9 cellular contexts compared by ENCODE assay signal in the genomic region with DNA sequence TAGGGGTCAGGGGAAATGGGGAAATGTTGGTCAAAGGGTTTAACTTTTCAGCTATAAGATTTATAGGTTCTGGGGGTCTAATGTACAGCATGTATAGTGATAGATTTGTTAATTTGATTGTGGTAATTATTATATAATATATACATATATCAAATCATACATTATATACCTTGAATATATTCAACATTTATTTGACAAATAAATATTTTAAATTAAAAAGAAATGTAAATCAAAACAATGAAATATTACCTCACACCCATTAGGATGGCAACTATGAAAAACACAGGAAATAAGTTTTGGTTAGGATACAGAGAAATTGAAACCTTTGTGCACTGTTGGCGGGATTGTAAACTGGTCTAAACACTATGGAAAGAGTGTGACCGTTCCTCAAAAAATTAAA.
"Had no signal": no experiment of that assay in that cellular context is flagged by ENCODE, and none has a peak within 500 bp of the region (broad histone marks: within the 10 kb centered on the region; RNA-seq: fewer than 3 reads in every experiment).

No MANE protein-coding gene starts in this region.

- H3K4me1 Mint-ChIP-seq: IgD-negative memory B cell had no signal

- DNase-seq: IMR-90, KBM-7, KG1 had no signal

- H3K27me3 Mint-ChIP-seq: IgD-negative memory B cell had no signal

- ATAC-seq: HepG2, K562 had no signal

- H3K27ac ChIP-seq: HL-60, KMS-11 had no signal

- H3K27ac Mint-ChIP-seq: IgD-negative memory B cell had no signal

- H3K4me3 ChIP-seq: K562 had no signal

- FAIRE-seq: HTR-8/SVneo, K562 had no signal

- H3K4me3 Mint-ChIP-seq: IgD-negative memory B cell had no signal
